Comparison of ENCODE assay signal across 9 cellular contexts in the genomic region with DNA sequence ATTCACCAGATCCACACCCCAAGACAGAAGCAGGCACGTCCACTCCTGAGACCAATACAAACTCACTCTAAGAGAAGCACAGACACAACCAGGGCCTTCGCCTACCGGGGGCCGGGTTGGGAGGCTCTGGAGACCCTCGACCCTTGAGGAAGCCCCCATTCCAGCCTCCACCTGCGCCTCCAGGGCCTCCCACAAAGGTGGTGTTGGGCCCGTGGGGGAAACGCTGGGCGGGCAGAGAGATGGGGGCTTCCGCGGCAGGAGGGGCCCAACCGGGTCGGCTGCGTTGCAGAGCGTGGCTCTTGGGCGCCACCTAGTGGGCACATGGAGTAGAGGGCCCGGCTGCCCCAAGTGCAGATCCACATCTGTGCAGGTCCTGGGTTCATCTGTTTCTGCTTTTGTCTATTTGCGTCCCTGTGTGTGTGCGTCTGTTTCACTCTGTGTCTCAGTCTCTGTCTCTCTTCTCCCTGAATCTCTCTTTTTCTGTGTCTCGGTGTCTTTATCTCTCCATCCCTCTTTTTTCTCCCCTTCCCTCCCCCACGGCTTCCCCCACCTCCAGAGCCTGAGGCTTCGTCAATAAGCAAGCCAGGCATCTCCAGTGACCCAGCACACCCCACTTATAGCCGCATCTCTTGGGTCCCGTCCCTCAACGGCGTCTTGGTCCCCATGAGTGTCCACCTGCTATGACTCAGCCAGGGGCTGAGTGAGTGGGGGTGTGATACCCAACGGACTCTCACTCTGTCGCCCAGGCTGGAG. TPM values are rescaled to one million over a fixed set of nuclear protein-coding genes. Genes with fewer than 3 reads are reported as not detected.
A peak's percentile ranks its signal among the peaks of the same experiment; 100 is the strongest.
DNase-seq lines count a peak whose midpoint lies in the region; ATAC-seq lines count a peak whose summit lies in the region.
"Had no signal": no experiment of that assay in that cellular context is flagged by ENCODE, and none has a peak within 500 bp of the region (broad histone marks: within the 10 kb centered on the region; RNA-seq: fewer than 3 reads in every experiment).

No MANE protein-coding gene starts in this region.

- peak; percentile 65 for ATAC-seq in central memory CD8-positive, alpha-beta T cell (replicated peaks; ENCODE audit: extremely low read depth, poor library complexity, severe bottlenecking)
- peak; percentile 93 for ATAC-seq in left lobe of liver

- peak overlapping the region; percentile 81 for H3K27ac Mint-ChIP-seq in central memory CD8-positive, alpha-beta T cell (ENCODE audit: low read depth)
- H3K27ac Mint-ChIP-seq: stimulated activated naive CD8-positive, alpha-beta T cell treated with anti-CD3 and anti-CD28 coated beads, Interleukin-15, Interleukin-2, amounts not matched to agents 100 ng/mL and 50 ng/mL, for 24 hours had no signal

- DNase-seq in NCI-H1417 (lab: John Stamatoyannopoulos, UW) (peak in 2 of 3 experiments; percentile 72 to 74), NCI-H1417 treated with DMSO at 0.1 percent for 48 hours (lab: John Stamatoyannopoulos, UW) (no peak), NCI-H2171 (lab: John Stamatoyannopoulos, UW) (peak; percentile 59), left lobe of liver (ENCODE audit: low spot score) (peak; percentile 66), NCI-H226 (no peak)
- DNase-seq in activated CD4-positive, CD25-positive, alpha-beta regulatory T cell treated with anti-CD3 and anti-CD28 coated beads, Interleukin-2, amount 50 U/mL, for 72 hours: peak; percentile 77
- peak; percentile 39 to 65 for DNase-seq in central memory CD8-positive, alpha-beta T cell (ENCODE audit: low spot score in 2 of 2)
- peak; percentile 42 to 67 for DNase-seq in stimulated activated CD4-positive, alpha-beta T cell treated with anti-CD3 and anti-CD28 coated beads, Interleukin-4, amount 100 ng/mL, for 48 hours (ENCODE audit: low read depth in 2 of 2)

- peaks cover 5% of the 10 kb centered on the region for H3K36me3 Mint-ChIP-seq in central memory CD8-positive, alpha-beta T cell (ENCODE audit: insufficient read depth)

- no peaks in the 10 kb centered on the region for H3K9me3 Mint-ChIP-seq in central memory CD8-positive, alpha-beta T cell
- H3K9me3 Mint-ChIP-seq: stimulated activated naive CD8-positive, alpha-beta T cell treated with anti-CD3 and anti-CD28 coated beads, Interleukin-15, Interleukin-2, amounts not matched to agents 100 ng/mL and 50 ng/mL, for 24 hours had no signal

- H3K27me3 Mint-ChIP-seq in central memory CD8-positive, alpha-beta T cell: no peaks in the 10 kb centered on the region
- H3K27me3 Mint-ChIP-seq: stimulated activated naive CD8-positive, alpha-beta T cell treated with anti-CD3 and anti-CD28 coated beads, Interleukin-15, Interleukin-2, amounts not matched to agents 100 ng/mL and 50 ng/mL, for 24 hours had no signal

- H3K4me3 Mint-ChIP-seq in central memory CD8-positive, alpha-beta T cell: peak overlapping the region; percentile 4
- H3K4me3 Mint-ChIP-seq: stimulated activated naive CD8-positive, alpha-beta T cell treated with anti-CD3 and anti-CD28 coated beads, Interleukin-15, Interleukin-2, amounts not matched to agents 100 ng/mL and 50 ng/mL, for 24 hours had no signal

- H3K4me1 Mint-ChIP-seq in central memory CD8-positive, alpha-beta T cell: peaks cover 12% of the 10 kb centered on the region

RNA-seq across cellular contexts. Expression of gene TINCR, which starts 10.5 kb away (rescaled TPM):
- total RNA-seq in left lobe of liver: not detected

RNA-seq across cellular contexts. Expression of gene SAFB2, which starts 44.3 kb away (rescaled TPM):
- total RNA-seq in left lobe of liver: 49.4 TPM

RNA-seq across cellular contexts. Expression of gene SAFB, which starts 44.6 kb away (rescaled TPM):
- 48.6 TPM for total RNA-seq in left lobe of liver

Comparison
In these comparisons a context has a peak if more than half of its experiments do, and no peak if none do; other contexts are left out.
1. DNase-seq: peak in NCI-H1417 (2 of 3), NCI-H2171 (single experiment), activated CD4-positive, CD25-positive, alpha-beta regulatory T cell treated with anti-CD3 and anti-CD28 coated beads, Interleukin-2, amount 50 U/mL, for 72 hours (single experiment), central memory CD8-positive, alpha-beta T cell (2 of 2), left lobe of liver (single experiment) and stimulated activated CD4-positive, alpha-beta T cell treated with anti-CD3 and anti-CD28 coated beads, Interleukin-4, amount 100 ng/mL, for 48 hours (2 of 2); none in NCI-H1417 treated with DMSO at 0.1 percent for 48 hours (single experiment) and NCI-H226 (single experiment).